Comparison of ENCODE assay signal across 18 cellular contexts in the genomic region with DNA sequence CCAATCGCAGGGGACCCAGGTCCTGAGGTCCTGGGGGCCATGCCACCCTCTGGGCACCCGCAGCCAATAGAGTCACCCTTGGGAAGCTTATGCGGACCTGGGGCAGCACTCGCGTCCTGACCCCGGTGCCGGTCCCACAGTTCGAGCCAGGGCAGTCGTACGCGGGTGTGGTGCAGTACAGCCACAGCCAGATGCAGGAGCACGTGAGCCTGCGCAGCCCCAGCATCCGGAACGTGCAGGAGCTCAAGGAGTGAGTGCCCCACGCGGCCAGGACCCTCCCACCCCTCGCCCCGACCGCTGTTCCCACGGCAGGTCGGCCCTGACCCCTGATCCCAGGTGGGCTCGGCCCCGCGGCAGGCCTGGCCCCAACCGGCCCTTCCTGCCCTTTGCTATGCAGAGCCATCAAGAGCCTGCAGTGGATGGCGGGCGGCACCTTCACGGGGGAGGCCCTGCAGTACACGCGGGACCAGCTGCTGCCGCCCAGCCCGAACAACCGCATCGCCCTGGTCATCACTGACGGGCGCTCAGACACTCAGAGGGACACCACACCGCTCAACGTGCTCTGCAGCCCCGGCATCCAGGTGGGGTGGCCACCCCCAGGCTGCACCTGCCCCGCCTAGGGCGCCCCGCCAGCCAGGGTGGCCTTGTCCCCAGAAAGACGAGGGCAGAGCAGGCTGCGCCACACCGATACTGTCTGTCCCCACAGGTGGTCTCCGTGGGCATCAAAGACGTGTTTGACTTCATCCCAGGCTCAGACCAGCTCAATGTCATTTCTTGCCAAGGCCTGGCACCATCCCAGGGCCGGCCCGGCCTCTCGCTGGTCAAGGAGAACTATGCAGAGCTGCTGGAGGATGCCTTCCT. TPM values are rescaled to one million over a fixed set of nuclear protein-coding genes. Genes with fewer than 3 reads are reported as not detected.
DNase-seq lines count a peak whose midpoint lies in the region; ATAC-seq and TF ChIP-seq lines count a peak whose summit lies in the region.
"Had no signal": no experiment of that assay in that cellular context is flagged by ENCODE, and none has a peak within 500 bp of the region (broad histone marks: within the 10 kb centered on the region; RNA-seq: fewer than 3 reads in every experiment).

No MANE protein-coding gene starts in this region.

- TF ChIP-seq CTCF in adrenal gland (IDR thresholded peaks at IDR 0.05) = no peak
- no peak for TF ChIP-seq CTCF in spleen (IDR thresholded peaks at IDR 0.05 in 8 of 11, conservative IDR thresholded peaks at IDR 0.05 in 3 of 11)

- H3K36me3 ChIP-seq in adrenal gland (replicated peaks in 1 of 2) (peaks cover 0 to 2% of the 10 kb centered on the region in 2 donors), spleen (peaks cover 0 to 62% (median 16%) of the 10 kb centered on the region in 6 donors)

- TF ChIP-seq POLR2A in adrenal gland (IDR thresholded peaks at IDR 0.05) (no peak), spleen (IDR thresholded peaks at IDR 0.05) (no peak)

- 43 to 91% (median 90%) methylated on average over 11 to 51 of the region's 51 CpGs; no CpG with 5 or more reads in 1 of the 4 donors for WGBS in adrenal gland, 4 donors
- 91 to 94% (median 93%) methylated on average over 23 to 51 of the region's 51 CpGs for WGBS in spleen, 5 donors

- no peaks in the 10 kb centered on the region for H3K9me3 ChIP-seq in adrenal gland (replicated peaks in 1 of 3)
- H3K9me3 ChIP-seq in spleen = peaks cover 0 to 18% (median 0%) of the 10 kb centered on the region in 8 donors
- H3K9me3 ChIP-seq: ascending aorta had no signal

- H3K4me1 ChIP-seq in adrenal gland (replicated peaks in 1 of 2) (no peaks in the 10 kb centered on the region), spleen (no peaks in the 10 kb centered on the region)
- H3K4me1 ChIP-seq: ascending aorta had no signal

- DNase-seq in activated CD4-positive, alpha-beta T cell treated with anti-CD3 and anti-CD28 coated beads for 1 hour = peak; percentile 5
- no peak for DNase-seq in activated CD4-positive, alpha-beta T cell treated with anti-CD3 and anti-CD28 coated beads for 48 hours
- DNase-seq in adrenal gland (peak; percentile 1 to 50 (median 14)), left lobe of liver (ENCODE audit: low spot score) (peak; percentile 45), spleen (peak; percentile 55), SW480 (ENCODE audit: low spot score) (no peak)
- DNase-seq: activated B cell treated with CpG ODN at 0.5 μM for 24 hours; KBM-7; NCI-H1436 treated with DMSO at 0.1 percent for 48 hours; NCI-H345; retina; stimulated activated CD4-positive, alpha-beta T cell treated with anti-CD3 and anti-CD28 coated beads, Interleukin-4, amount 100 ng/mL, for 1 hour; SW 1271 had no signal

- H3K27ac ChIP-seq in adrenal gland (no peak overlapping the region), spleen (no peak overlapping the region)
- H3K27ac ChIP-seq: ascending aorta had no signal

- H3K27me3 ChIP-seq in adrenal gland (no peaks in the 10 kb centered on the region), spleen (replicated peaks in 1 of 7) (no peaks in the 10 kb centered on the region)
- H3K27me3 ChIP-seq: ascending aorta had no signal

- ATAC-seq in left lobe of liver (no peak), HG03196 (IDR thresholded peaks at IDR 0.05; ENCODE audit: unreplicated experiment) (no peak), HG03342 (IDR thresholded peaks at IDR 0.05; ENCODE audit: unreplicated experiment) (no peak)
- ATAC-seq: CD8-positive, alpha-beta T cell; stimulated activated effector memory CD8-positive, alpha-beta T cell treated with anti-CD3 and anti-CD28 coated beads, Interleukin-12 subunit alpha, Interleukin-12 subunit beta, amount 100 ng/mL, for 72 hours had no signal

- intact Hi-C loops in adrenal gland (cut with DNase I) = no loop called here
- intact Hi-C loops in spleen (cut with DNase I; ENCODE audit: low total_unique reads) = no loop called here

- no peak overlapping the region for H3K4me3 ChIP-seq in adrenal gland
- H3K4me3 ChIP-seq in spleen = no peak overlapping the region
- H3K4me3 ChIP-seq: ascending aorta had no signal

RNA-seq across cellular contexts. Expression of gene COL6A1, which starts 20.5 kb away (rescaled TPM):
- total RNA-seq in adrenal gland (100 to 1,000 TPM in 7 of 8 donors, 10 to 100 TPM in 1; 70.4 to 362 (median 151) TPM), left lobe of liver (48.0 TPM), spleen (100 to 1,000 TPM in 6 of 7 donors, 10 to 100 TPM in 1; 76.5 to 190 (median 139) TPM)
- polyA plus RNA-seq in adrenal gland (100 to 1,000 TPM in 2 of 3 donors, 10 to 100 TPM in 1; 22.3 to 490 (median 341) TPM), spleen (100 to 1,000 TPM in 2 of 3 donors, 10 to 100 TPM in 1; 85.7 to 152 (median 119) TPM)

Comparison
In these comparisons a context has a peak if more than half of its experiments do, and no peak if none do; other contexts are left out.
1. DNase-seq: peak in activated CD4-positive, alpha-beta T cell treated with anti-CD3 and anti-CD28 coated beads for 1 hour (single experiment), adrenal gland (7 of 7), left lobe of liver (single experiment) and spleen (single experiment); none in activated CD4-positive, alpha-beta T cell treated with anti-CD3 and anti-CD28 coated beads for 48 hours (single experiment) and SW480 (single experiment).